ENCODE assay signal across 33 cellular contexts in the genomic region with DNA sequence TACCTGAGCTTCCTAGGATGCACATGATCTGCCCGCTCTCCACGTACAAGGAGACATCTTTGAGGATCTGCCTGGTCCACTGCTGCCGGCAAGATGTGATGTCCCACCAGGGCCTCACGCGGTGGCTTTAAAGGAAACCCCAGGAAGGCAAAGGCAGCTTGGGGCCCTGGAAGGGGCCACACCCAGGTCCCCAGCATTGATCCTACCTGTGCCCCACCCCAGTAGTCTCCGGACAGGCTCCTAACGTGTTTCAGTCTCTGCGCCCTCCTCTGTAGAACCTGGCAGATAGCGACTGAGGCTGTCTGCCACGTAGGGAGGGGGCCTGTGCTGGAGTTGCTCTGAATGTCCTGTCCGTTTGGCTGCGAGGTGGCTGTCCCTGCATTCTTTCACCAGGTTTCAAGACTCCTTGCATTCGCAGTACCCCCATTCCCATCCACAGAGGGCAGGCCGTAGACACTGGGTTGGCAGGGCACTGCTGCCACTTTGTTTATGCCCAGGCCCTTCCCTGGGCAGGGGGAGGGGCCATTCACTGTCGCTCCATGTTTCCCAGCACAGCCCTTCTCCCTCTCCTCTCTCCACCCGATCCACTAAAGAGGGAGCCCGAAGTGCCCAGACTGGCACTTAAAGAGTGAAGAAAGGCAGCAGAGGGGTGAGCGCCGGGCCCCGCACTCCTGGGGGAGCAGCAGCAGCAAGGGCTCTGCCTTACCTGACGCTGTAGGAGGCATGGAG. TPM values are rescaled to one million over a fixed set of nuclear protein-coding genes. Genes with fewer than 3 reads are reported as not detected.
"Had no signal": no experiment of that assay in that cellular context is flagged by ENCODE, and none has a peak within 500 bp of the region (broad histone marks: within the 10 kb centered on the region; RNA-seq: fewer than 3 reads in every experiment).

No MANE protein-coding gene starts in this region.

- H3K9me3 ChIP-seq: ascending aorta, colonic mucosa, heart left ventricle, left lung, ovary, upper lobe of left lung had no signal

- DNase-seq: activated CD4-positive, alpha-beta T cell treated with anti-CD3 and anti-CD28 coated beads, Interleukin-2, amount 50 U/mL, for 1 hour; activated CD4-positive, CD25-positive, alpha-beta regulatory T cell treated with anti-CD3 and anti-CD28 coated beads, Interleukin-2, amount 50 U/mL, for 72 hours; activated CD8-positive, alpha-beta memory T cell treated with anti-CD3 and anti-CD28 coated beads for 24 hours; activated CD8-positive, alpha-beta memory T cell treated with anti-CD3 and anti-CD28 coated beads, Interleukin-2, amount 50 U/mL, for 4 hours; activated gamma-delta T cell; activated naive CD4-positive, alpha-beta T cell treated with anti-CD3 and anti-CD28 coated beads, Interleukin-2, amount 10 ng/mL, durations not matched to agents 7 days and 5 days; activated naive CD8-positive, alpha-beta T cell treated with anti-CD3 and anti-CD28 coated beads, Interleukin-2, amount 10 ng/mL, durations not matched to agents 7 days and 5 days; activated T-cell treated with anti-CD3 and anti-CD28 coated beads, Interleukin-2, amount 50 U/mL, for 24 hours; cerebellar nuclear complex; colonic mucosa; foreskin fibroblast; heart left ventricle; hypothalamus; kidney glomerular epithelial cell; left lung; ovary; stimulated activated CD4-positive, alpha-beta T cell treated with anti-CD3 and anti-CD28 coated beads, Interleukin-4, amount 100 ng/mL, for 24 hours; WERI-Rb-1 had no signal

- H3K4me3 Mint-ChIP-seq: activated naive CD4-positive, alpha-beta T cell treated with anti-CD3 and anti-CD28 coated beads, Interleukin-2, amount 10 ng/mL, durations not matched to agents 7 days and 5 days; activated naive CD8-positive, alpha-beta T cell treated with anti-CD3 and anti-CD28 coated beads, Interleukin-2, amount 10 ng/mL, durations not matched to agents 7 days and 5 days; activated T-cell treated with anti-CD3 and anti-CD28 coated beads, Interleukin-2, amount 50 U/mL, for 24 hours; brain; nephron; stimulated activated effector memory CD8-positive, alpha-beta T cell treated with anti-CD3 and anti-CD28 coated beads, Interleukin-12 subunit alpha, Interleukin-12 subunit beta, amount 100 ng/mL, for 72 hours; stimulated activated naive CD8-positive, alpha-beta T cell treated with anti-CD3 and anti-CD28 coated beads, Interleukin-15, Interleukin-2, amounts not matched to agents 100 ng/mL and 50 ng/mL, for 24 hours had no signal

- H3K36me3 Mint-ChIP-seq: activated naive CD4-positive, alpha-beta T cell treated with anti-CD3 and anti-CD28 coated beads, Interleukin-2, amount 10 ng/mL, durations not matched to agents 7 days and 5 days; activated naive CD8-positive, alpha-beta T cell treated with anti-CD3 and anti-CD28 coated beads, Interleukin-2, amount 10 ng/mL, durations not matched to agents 7 days and 5 days; brain; stimulated activated effector memory CD8-positive, alpha-beta T cell treated with anti-CD3 and anti-CD28 coated beads, Interleukin-12 subunit alpha, Interleukin-12 subunit beta, amount 100 ng/mL, for 72 hours had no signal

- H3K4me1 ChIP-seq: ascending aorta, colonic mucosa, heart left ventricle, left lung, upper lobe of left lung had no signal

- H3K27ac ChIP-seq: ascending aorta, cardiac muscle cell, colonic mucosa, heart left ventricle, left lung, ovary, skin epidermis, upper lobe of left lung, WERI-Rb-1 had no signal

- H3K27ac Mint-ChIP-seq: activated naive CD4-positive, alpha-beta T cell treated with anti-CD3 and anti-CD28 coated beads, Interleukin-2, amount 10 ng/mL, durations not matched to agents 7 days and 5 days; activated naive CD8-positive, alpha-beta T cell treated with anti-CD3 and anti-CD28 coated beads, Interleukin-2, amount 10 ng/mL, durations not matched to agents 7 days and 5 days; activated T-cell treated with anti-CD3 and anti-CD28 coated beads, Interleukin-2, amount 50 U/mL, for 24 hours; brain; nephron; progenitor cell of endocrine pancreas; stimulated activated effector memory CD8-positive, alpha-beta T cell treated with anti-CD3 and anti-CD28 coated beads, Interleukin-12 subunit alpha, Interleukin-12 subunit beta, amount 100 ng/mL, for 72 hours; stimulated activated naive CD8-positive, alpha-beta T cell treated with anti-CD3 and anti-CD28 coated beads, Interleukin-15, Interleukin-2, amounts not matched to agents 100 ng/mL and 50 ng/mL, for 24 hours had no signal

- ATAC-seq: left lung; sciatic nerve; stimulated activated effector memory CD8-positive, alpha-beta T cell treated with anti-CD3 and anti-CD28 coated beads, Interleukin-12 subunit alpha, Interleukin-12 subunit beta, amount 100 ng/mL, for 72 hours had no signal

- H3K36me3 ChIP-seq: ascending aorta, cardiac muscle cell, colonic mucosa, heart left ventricle, left lung, ovary, upper lobe of left lung, WERI-Rb-1 had no signal

- H3K27me3 Mint-ChIP-seq: stimulated activated naive CD8-positive, alpha-beta T cell treated with anti-CD3 and anti-CD28 coated beads, Interleukin-15, Interleukin-2, amounts not matched to agents 100 ng/mL and 50 ng/mL, for 24 hours had no signal

- H3K4me1 Mint-ChIP-seq: activated naive CD4-positive, alpha-beta T cell treated with anti-CD3 and anti-CD28 coated beads, Interleukin-2, amount 10 ng/mL, durations not matched to agents 7 days and 5 days; activated naive CD8-positive, alpha-beta T cell treated with anti-CD3 and anti-CD28 coated beads, Interleukin-2, amount 10 ng/mL, durations not matched to agents 7 days and 5 days; brain; nephron; stimulated activated effector memory CD8-positive, alpha-beta T cell treated with anti-CD3 and anti-CD28 coated beads, Interleukin-12 subunit alpha, Interleukin-12 subunit beta, amount 100 ng/mL, for 72 hours had no signal

- H3K4me3 ChIP-seq: ascending aorta, cardiac muscle cell, colonic mucosa, heart left ventricle, left lung, ovary, skin epidermis, upper lobe of left lung had no signal

- H3K9me3 Mint-ChIP-seq: activated naive CD4-positive, alpha-beta T cell treated with anti-CD3 and anti-CD28 coated beads, Interleukin-2, amount 10 ng/mL, durations not matched to agents 7 days and 5 days; activated naive CD8-positive, alpha-beta T cell treated with anti-CD3 and anti-CD28 coated beads, Interleukin-2, amount 10 ng/mL, durations not matched to agents 7 days and 5 days; activated T-cell treated with anti-CD3 and anti-CD28 coated beads, Interleukin-2, amount 50 U/mL, for 24 hours; brain; nephron; stimulated activated effector memory CD8-positive, alpha-beta T cell treated with anti-CD3 and anti-CD28 coated beads, Interleukin-12 subunit alpha, Interleukin-12 subunit beta, amount 100 ng/mL, for 72 hours; stimulated activated naive CD8-positive, alpha-beta T cell treated with anti-CD3 and anti-CD28 coated beads, Interleukin-15, Interleukin-2, amounts not matched to agents 100 ng/mL and 50 ng/mL, for 24 hours had no signal

- H3K27me3 ChIP-seq: ascending aorta, cardiac muscle cell, colonic mucosa, ovary, upper lobe of left lung had no signal

RNA-seq across cellular contexts. Expression of a gene that starts 0.6 kb away (rescaled TPM):
- total RNA-seq: activated naive CD8-positive, alpha-beta T cell treated with anti-CD3 and anti-CD28 coated beads, Interleukin-2, amount 10 ng/mL, durations not matched to agents 7 days and 5 days; cardiac muscle cell; endothelial cell of umbilical vein; heart left ventricle; left lung; lung microvascular endothelial cell; progenitor cell of endocrine pancreas; renal cortical epithelial cell; sciatic nerve; subcutaneous adipose tissue; T-helper 1 cell treated with Interleukin-12 subunit alpha and Interleukin-12 subunit beta and Interleukin-4 antibody, amounts not matched to agents 30 ng/mL and 1 ng/mL, for 36 hours had no signal

RNA-seq across cellular contexts. Expression of a gene that starts 0.8 kb away (rescaled TPM):
- total RNA-seq: activated naive CD8-positive, alpha-beta T cell treated with anti-CD3 and anti-CD28 coated beads, Interleukin-2, amount 10 ng/mL, durations not matched to agents 7 days and 5 days; ascending aorta; cardiac muscle cell; endothelial cell of umbilical vein; left lung; lung microvascular endothelial cell; progenitor cell of endocrine pancreas; renal cortical epithelial cell; sciatic nerve; T-helper 1 cell treated with Interleukin-12 subunit alpha and Interleukin-12 subunit beta and Interleukin-4 antibody, amounts not matched to agents 30 ng/mL and 1 ng/mL, for 36 hours had no signal
